1 cellular context compared by ENCODE assay signal in the genomic region with DNA sequence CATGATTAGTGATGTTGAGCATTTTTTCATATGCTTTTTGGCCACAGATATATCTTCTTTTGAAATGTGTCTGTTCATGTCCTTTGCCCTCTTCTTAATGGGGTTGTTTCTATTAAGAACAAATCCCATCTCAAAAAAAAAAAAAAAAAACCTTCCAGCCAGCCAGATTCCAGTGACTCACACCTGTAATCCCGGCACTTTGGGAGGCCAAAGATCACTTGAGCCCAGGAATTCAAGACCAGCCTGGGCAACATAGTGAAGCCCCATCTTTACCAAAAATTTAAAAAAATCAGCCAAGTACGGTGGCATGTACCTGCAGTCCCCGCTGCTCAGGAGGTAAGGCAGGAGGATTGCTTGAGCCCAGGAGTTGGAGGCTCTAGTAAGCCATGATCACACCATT.
TF ChIP-seq lines count a peak whose summit lies in the region.

No MANE protein-coding gene starts in this region.

TF ChIP-seq in WTC11, 78 proteins besides CTCF, POLR2A, EP300 and RAD21 (continued from another document):
- TF ChIP-seq, protein P1, sequence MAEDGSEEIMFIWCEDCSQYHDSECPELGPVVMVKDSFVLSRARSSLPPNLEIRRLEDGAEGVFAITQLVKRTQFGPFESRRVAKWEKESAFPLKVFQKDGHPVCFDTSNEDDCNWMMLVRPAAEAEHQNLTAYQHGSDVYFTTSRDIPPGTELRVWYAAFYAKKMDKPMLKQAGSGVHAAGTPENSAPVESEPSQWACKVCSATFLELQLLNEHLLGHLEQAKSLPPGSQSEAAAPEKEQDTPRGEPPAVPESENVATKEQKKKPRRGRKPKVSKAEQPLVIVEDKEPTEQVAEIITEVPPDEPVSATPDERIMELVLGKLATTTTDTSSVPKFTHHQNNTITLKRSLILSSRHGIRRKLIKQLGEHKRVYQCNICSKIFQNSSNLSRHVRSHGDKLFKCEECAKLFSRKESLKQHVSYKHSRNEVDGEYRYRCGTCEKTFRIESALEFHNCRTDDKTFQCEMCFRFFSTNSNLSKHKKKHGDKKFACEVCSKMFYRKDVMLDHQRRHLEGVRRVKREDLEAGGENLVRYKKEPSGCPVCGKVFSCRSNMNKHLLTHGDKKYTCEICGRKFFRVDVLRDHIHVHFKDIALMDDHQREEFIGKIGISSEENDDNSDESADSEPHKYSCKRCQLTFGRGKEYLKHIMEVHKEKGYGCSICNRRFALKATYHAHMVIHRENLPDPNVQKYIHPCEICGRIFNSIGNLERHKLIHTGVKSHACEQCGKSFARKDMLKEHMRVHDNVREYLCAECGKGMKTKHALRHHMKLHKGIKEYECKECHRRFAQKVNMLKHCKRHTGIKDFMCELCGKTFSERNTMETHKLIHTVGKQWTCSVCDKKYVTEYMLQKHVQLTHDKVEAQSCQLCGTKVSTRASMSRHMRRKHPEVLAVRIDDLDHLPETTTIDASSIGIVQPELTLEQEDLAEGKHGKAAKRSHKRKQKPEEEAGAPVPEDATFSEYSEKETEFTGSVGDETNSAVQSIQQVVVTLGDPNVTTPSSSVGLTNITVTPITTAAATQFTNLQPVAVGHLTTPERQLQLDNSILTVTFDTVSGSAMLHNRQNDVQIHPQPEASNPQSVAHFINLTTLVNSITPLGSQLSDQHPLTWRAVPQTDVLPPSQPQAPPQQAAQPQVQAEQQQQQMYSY (CRISPR knock-in tag; IDR thresholded peaks at IDR 0.05): no peak
- TF ChIP-seq, protein P2, sequence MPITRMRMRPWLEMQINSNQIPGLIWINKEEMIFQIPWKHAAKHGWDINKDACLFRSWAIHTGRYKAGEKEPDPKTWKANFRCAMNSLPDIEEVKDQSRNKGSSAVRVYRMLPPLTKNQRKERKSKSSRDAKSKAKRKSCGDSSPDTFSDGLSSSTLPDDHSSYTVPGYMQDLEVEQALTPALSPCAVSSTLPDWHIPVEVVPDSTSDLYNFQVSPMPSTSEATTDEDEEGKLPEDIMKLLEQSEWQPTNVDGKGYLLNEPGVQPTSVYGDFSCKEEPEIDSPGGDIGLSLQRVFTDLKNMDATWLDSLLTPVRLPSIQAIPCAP (CRISPR knock-in tag; IDR thresholded peaks at IDR 0.05): no peak
- TF ChIP-seq, protein P3, sequence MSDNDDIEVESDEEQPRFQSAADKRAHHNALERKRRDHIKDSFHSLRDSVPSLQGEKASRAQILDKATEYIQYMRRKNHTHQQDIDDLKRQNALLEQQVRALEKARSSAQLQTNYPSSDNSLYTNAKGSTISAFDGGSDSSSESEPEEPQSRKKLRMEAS (CRISPR knock-in tag; IDR thresholded peaks at IDR 0.05): no peak
- TF ChIP-seq TCF7 (CRISPR knock-in tag; IDR thresholded peaks at IDR 0.05; ENCODE audit: low read depth): no peak
- TF ChIP-seq, protein P4, sequence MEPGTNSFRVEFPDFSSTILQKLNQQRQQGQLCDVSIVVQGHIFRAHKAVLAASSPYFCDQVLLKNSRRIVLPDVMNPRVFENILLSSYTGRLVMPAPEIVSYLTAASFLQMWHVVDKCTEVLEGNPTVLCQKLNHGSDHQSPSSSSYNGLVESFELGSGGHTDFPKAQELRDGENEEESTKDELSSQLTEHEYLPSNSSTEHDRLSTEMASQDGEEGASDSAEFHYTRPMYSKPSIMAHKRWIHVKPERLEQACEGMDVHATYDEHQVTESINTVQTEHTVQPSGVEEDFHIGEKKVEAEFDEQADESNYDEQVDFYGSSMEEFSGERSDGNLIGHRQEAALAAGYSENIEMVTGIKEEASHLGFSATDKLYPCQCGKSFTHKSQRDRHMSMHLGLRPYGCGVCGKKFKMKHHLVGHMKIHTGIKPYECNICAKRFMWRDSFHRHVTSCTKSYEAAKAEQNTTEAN (CRISPR knock-in tag; IDR thresholded peaks at IDR 0.05): no peak
- no peak for TF ChIP-seq ZNF263 (CRISPR knock-in tag; IDR thresholded peaks at IDR 0.05; ENCODE audit: low read depth)
- TF ChIP-seq, protein P5, sequence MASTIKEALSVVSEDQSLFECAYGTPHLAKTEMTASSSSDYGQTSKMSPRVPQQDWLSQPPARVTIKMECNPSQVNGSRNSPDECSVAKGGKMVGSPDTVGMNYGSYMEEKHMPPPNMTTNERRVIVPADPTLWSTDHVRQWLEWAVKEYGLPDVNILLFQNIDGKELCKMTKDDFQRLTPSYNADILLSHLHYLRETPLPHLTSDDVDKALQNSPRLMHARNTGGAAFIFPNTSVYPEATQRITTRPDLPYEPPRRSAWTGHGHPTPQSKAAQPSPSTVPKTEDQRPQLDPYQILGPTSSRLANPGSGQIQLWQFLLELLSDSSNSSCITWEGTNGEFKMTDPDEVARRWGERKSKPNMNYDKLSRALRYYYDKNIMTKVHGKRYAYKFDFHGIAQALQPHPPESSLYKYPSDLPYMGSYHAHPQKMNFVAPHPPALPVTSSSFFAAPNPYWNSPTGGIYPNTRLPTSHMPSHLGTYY (CRISPR knock-in tag; IDR thresholded peaks at IDR 0.05): no peak
- TF ChIP-seq, protein P6, sequence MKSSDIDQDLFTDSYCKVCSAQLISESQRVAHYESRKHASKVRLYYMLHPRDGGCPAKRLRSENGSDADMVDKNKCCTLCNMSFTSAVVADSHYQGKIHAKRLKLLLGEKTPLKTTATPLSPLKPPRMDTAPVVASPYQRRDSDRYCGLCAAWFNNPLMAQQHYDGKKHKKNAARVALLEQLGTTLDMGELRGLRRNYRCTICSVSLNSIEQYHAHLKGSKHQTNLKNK (CRISPR knock-in tag; IDR thresholded peaks at IDR 0.05): no peak
- no peak for TF ChIP-seq ZNF416 (CRISPR knock-in tag; IDR thresholded peaks at IDR 0.05)
